ENCODE assay signal across 30 cellular contexts in the genomic region with DNA sequence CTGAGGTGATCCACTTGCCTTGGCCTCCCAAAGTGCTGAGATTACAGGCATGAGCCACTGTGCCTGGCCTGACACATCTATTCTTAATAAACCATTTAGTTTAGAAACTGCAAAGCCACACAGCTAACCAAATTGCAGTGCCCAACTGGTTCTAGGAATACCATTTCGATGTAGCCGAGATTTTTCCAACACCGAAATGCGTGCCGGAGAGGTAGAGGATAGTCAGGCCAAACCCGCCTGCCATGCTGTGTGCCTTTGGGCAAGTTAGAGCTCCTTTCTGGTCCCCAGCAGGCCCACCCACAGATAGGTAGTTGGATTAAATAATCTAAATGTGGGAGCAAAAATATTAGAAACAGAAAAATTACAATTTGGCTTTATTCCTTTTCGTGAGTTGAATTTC.
"Had no signal": no experiment of that assay in that cellular context is flagged by ENCODE, and none has a peak within 500 bp of the region (broad histone marks: within the 10 kb centered on the region; RNA-seq: fewer than 3 reads in every experiment).

No MANE protein-coding gene starts in this region.

- H3K9me3 Mint-ChIP-seq: activated T-helper 1 cell treated with anti-CD3 and anti-CD28 coated beads, Interleukin-12 subunit alpha, Interleukin-12 subunit beta, Interleukin-2, Interleukin-4 antibody, amounts not matched to agents 30 ng/mL and 10 ng/mL and 1 ng/mL, durations not matched to agents 14 hours and 24 hours and 36 hours; dendritic cell treated with granulocyte-macrophage colony-stimulating factor and Interleukin-4, amounts not matched to agents 40 ng/mL and 50 ng/mL, for 4 days; natural killer cell treated with Interleukin-12 subunit alpha and Interleukin-12 subunit beta and Interleukin-15 and Interleukin-18, amount 100 ng/mL, for 72 hours; T-helper 2 cell treated with Interferon-gamma antibody and Interleukin-4, amounts not matched to agents 5 μg/mL and 100 μg/mL, for 36 hours had no signal

- DNase-seq: activated CD4-positive, alpha-beta T cell treated with anti-CD3 and anti-CD28 coated beads for 4 hours; activated CD4-positive, alpha-beta T cell treated with anti-CD3 and anti-CD28 coated beads, Interleukin-2, amount 50 U/mL, for 4 hours; activated gamma-delta T cell treated with Interleukin-2 at 50 U/mL for 16 hours; activated naive CD4-positive, alpha-beta T cell treated with anti-CD3 and anti-CD28 coated beads, Interleukin-2, amount 50 U/mL, for 16 hours; activated T-cell treated with anti-CD3 and anti-CD28 coated beads, Interleukin-2, amount 50 U/mL, for 1 hour; amniotic stem cell; brain microvascular endothelial cell; caudate nucleus; effector CD4-positive, alpha-beta T cell; foreskin keratinocyte; kidney glomerular epithelial cell; left lung; lower lobe of right lung; mesendoderm; psoas muscle; stimulated activated CD4-positive, alpha-beta T cell treated with anti-CD3 and anti-CD28 coated beads, Interleukin-2, amount 100 ng/mL, for 48 hours; stimulated activated naive CD4-positive, alpha-beta T cell treated with Interleukin-2 at 50 U/mL for 16 hours; T-helper 1 cell; trophoblast cell had no signal

- H3K27ac Mint-ChIP-seq: activated T-helper 1 cell treated with anti-CD3 and anti-CD28 coated beads, Interleukin-12 subunit alpha, Interleukin-12 subunit beta, Interleukin-2, Interleukin-4 antibody, amounts not matched to agents 30 ng/mL and 10 ng/mL and 1 ng/mL, durations not matched to agents 14 hours and 24 hours and 36 hours; dendritic cell treated with granulocyte-macrophage colony-stimulating factor and Interleukin-4, amounts not matched to agents 40 ng/mL and 50 ng/mL, for 4 days; natural killer cell treated with Interleukin-12 subunit alpha and Interleukin-12 subunit beta and Interleukin-15 and Interleukin-18, amount 100 ng/mL, for 72 hours; T-helper 2 cell treated with Interferon-gamma antibody and Interleukin-4, amounts not matched to agents 5 μg/mL and 100 μg/mL, for 36 hours had no signal

- ATAC-seq: foreskin keratinocyte; heart left ventricle; left lung; lower lobe of right lung; mucosa of descending colon; natural killer cell treated with Interleukin-12 subunit alpha and Interleukin-12 subunit beta and Interleukin-15 and Interleukin-18, amount 100 ng/mL, for 72 hours; psoas muscle had no signal

- H2AFZ ChIP-seq: parathyroid adenoma had no signal

- H3K36me3 ChIP-seq: brain microvascular endothelial cell, esophagus muscularis mucosa, heart left ventricle, left lung, lower lobe of right lung, neutrophil, thoracic aorta, vagina had no signal

- H3K4me3 Mint-ChIP-seq: activated T-helper 1 cell treated with anti-CD3 and anti-CD28 coated beads, Interleukin-12 subunit alpha, Interleukin-12 subunit beta, Interleukin-2, Interleukin-4 antibody, amounts not matched to agents 30 ng/mL and 10 ng/mL and 1 ng/mL, durations not matched to agents 14 hours and 24 hours and 36 hours; dendritic cell treated with granulocyte-macrophage colony-stimulating factor and Interleukin-4, amounts not matched to agents 40 ng/mL and 50 ng/mL, for 4 days; natural killer cell treated with Interleukin-12 subunit alpha and Interleukin-12 subunit beta and Interleukin-15 and Interleukin-18, amount 100 ng/mL, for 72 hours; T-helper 2 cell treated with Interferon-gamma antibody and Interleukin-4, amounts not matched to agents 5 μg/mL and 100 μg/mL, for 36 hours had no signal

- H3K9ac ChIP-seq: parathyroid adenoma had no signal

- H3K4me1 ChIP-seq: esophagus muscularis mucosa, foreskin keratinocyte, heart left ventricle, left lung, lower lobe of right lung, parathyroid adenoma, psoas muscle, vagina had no signal

- H3K79me2 ChIP-seq: parathyroid adenoma had no signal

- H3K27me3 ChIP-seq: brain microvascular endothelial cell, vagina had no signal

- H3K36me3 Mint-ChIP-seq: natural killer cell treated with Interleukin-12 subunit alpha and Interleukin-12 subunit beta and Interleukin-15 and Interleukin-18, amount 100 ng/mL, for 72 hours had no signal

- H3K27ac ChIP-seq: brain microvascular endothelial cell, esophagus muscularis mucosa, foreskin keratinocyte, heart left ventricle, left lung, lower lobe of right lung, neutrophil, parathyroid adenoma, psoas muscle, thoracic aorta, vagina had no signal

- H3K4me3 ChIP-seq: esophagus muscularis mucosa, heart left ventricle, left lung, lower lobe of right lung, mucosa of descending colon, psoas muscle, thoracic aorta, vagina had no signal

- H3K9me3 ChIP-seq: esophagus muscularis mucosa, heart left ventricle, left lung, lower lobe of right lung, mucosa of descending colon, neutrophil, psoas muscle, thoracic aorta, vagina had no signal
